In the genomic region with DNA sequence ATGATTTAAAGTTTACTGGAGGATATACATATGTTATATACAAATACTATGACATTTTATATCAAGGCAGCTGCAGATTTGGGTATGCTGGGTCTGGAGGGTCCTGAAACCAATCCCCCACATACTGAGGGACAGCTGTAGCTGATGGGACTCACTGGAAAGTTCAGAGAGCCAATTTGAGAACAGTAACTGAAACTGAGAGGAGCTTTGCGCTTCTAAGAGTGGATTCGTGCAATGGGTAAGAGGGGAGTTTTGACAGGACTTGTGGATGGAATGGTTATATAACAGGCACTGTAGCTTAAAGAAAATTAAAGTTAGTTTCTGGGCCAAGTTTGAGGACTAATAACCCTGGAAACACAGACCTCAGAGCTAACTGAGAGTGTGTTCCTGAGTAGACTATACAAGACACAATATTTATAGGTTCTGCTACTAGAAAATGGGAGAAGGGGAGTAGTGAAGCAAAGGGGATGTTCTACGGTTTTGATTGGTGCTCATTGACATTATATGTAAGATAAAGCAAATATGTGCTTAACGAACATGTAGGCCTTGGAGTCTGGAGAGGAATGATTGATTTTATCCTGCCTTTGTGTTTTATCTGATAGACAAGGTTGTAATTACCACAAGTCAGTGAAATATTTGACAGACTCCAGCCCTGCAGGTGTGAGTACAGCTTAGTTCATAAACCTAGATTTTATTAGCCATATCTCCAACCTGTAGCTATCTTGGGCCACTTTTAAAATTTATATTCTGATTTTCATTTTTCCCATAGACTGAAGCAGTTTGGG, we compare ENCODE assay signal across 10 cellular contexts.
A peak's percentile ranks its signal among the peaks of the same experiment; 100 is the strongest.
DNase-seq lines count a peak whose midpoint lies in the region; ATAC-seq lines count a peak whose summit lies in the region.
"Had no signal": no experiment of that assay in that cellular context is flagged by ENCODE, and none has a peak within 500 bp of the region (broad histone marks: within the 10 kb centered on the region; RNA-seq: fewer than 3 reads in every experiment).

No MANE protein-coding gene starts in this region.

- H3K4me3 Mint-ChIP-seq in memory B cell: no peak overlapping the region
- H3K4me3 Mint-ChIP-seq: activated naive CD4-positive, alpha-beta T cell treated with anti-CD3 and anti-CD28 coated beads, Interleukin-2, amount 50 U/mL, for 24 hours had no signal

- H3K36me3 Mint-ChIP-seq in memory B cell: no peaks in the 10 kb centered on the region
- H3K36me3 Mint-ChIP-seq: activated naive CD4-positive, alpha-beta T cell treated with anti-CD3 and anti-CD28 coated beads, Interleukin-2, amount 50 U/mL, for 24 hours had no signal

- peak overlapping the region; percentile 17 for H3K27ac Mint-ChIP-seq in memory B cell
- H3K27ac Mint-ChIP-seq: activated naive CD4-positive, alpha-beta T cell treated with anti-CD3 and anti-CD28 coated beads, Interleukin-2, amount 50 U/mL, for 24 hours had no signal

- peaks cover 21% of the 10 kb centered on the region for H3K4me1 Mint-ChIP-seq in memory B cell

- DNase-seq in memory B cell (ENCODE audit: low spot score in 2 of 2) (no peak), DMS53 treated with DMSO at 0.1 percent for 48 hours (lab: John Stamatoyannopoulos, UW; ENCODE audit: unreplicated experiment) (no peak), dedifferentiated amniotic fluid mesenchymal stem cell (ENCODE audit: extremely low spot score) (no peak), D341Med (ENCODE audit: low spot score) (no peak)
- DNase-seq: C1 segment of cervical spinal cord had no signal

- no peaks in the 10 kb centered on the region for H3K9me3 Mint-ChIP-seq in memory B cell
- H3K9me3 Mint-ChIP-seq: activated naive CD4-positive, alpha-beta T cell treated with anti-CD3 and anti-CD28 coated beads, Interleukin-2, amount 50 U/mL, for 24 hours had no signal

- ATAC-seq in GM18868 (IDR thresholded peaks at IDR 0.05; ENCODE audit: unreplicated experiment) (peak; percentile 48), GM21529 (IDR thresholded peaks at IDR 0.05; ENCODE audit: unreplicated experiment) (peak; percentile 39), HG03064 (IDR thresholded peaks at IDR 0.05; ENCODE audit: low read depth, unreplicated experiment) (peak; percentile 37), memory B cell (ENCODE audit: low read depth) (no peak)
- ATAC-seq: HCT116 had no signal

- H3K27me3 Mint-ChIP-seq in memory B cell: no peaks in the 10 kb centered on the region
- H3K27me3 Mint-ChIP-seq: activated naive CD4-positive, alpha-beta T cell treated with anti-CD3 and anti-CD28 coated beads, Interleukin-2, amount 50 U/mL, for 24 hours had no signal
